Comparison of ENCODE assay signal across 15 cellular contexts in genomic region chr1:208145167-208145566, GRCh38.
DNase-seq lines count a peak whose midpoint lies in the region; ATAC-seq, FAIRE-seq and TF ChIP-seq lines count a peak whose summit lies in the region.
"Had no signal": no experiment of that assay in that cellular context is flagged by ENCODE, and none has a peak within 500 bp of the region (broad histone marks: within the 10 kb centered on the region; RNA-seq: fewer than 3 reads in every experiment).

No MANE protein-coding gene starts in this region.

- no peak for FAIRE-seq in HepG2 (lab: Jason Lieb, UNC)
- FAIRE-seq in K562 (lab: Jason Lieb, UNC): no peak
- FAIRE-seq: GM12892, H54 had no signal

- H3K4me2 ChIP-seq in HepG2 (ENCODE audit: low read depth, low read length): no peak overlapping the region
- H3K4me2 ChIP-seq in K562 (ENCODE audit: insufficient read depth, low read length): no peak overlapping the region
- no peak overlapping the region for H3K4me2 ChIP-seq in trophoblast cell (ENCODE audit: low read length)
- H3K4me2 ChIP-seq: BLaER1 treated with 17β-estradiol and CSF1 and Interleukin-3, amounts not matched to agents 10 nM and 100 nM had no signal

- H3K9ac ChIP-seq in HepG2 (ENCODE audit: insufficient read depth, low read depth, low read length): no peak overlapping the region
- H3K9ac ChIP-seq in K562 (ENCODE audit: insufficient read depth in 1 of 2, low read depth in 2 of 2, low read length in 2 of 2): peak overlapping the region in 1 of 2 experiments; percentile 27; a peak in 1 of 4 replicates
- H3K9ac ChIP-seq in trophoblast cell (ENCODE audit: low read length): no peak overlapping the region
- H3K9ac ChIP-seq: BLaER1 treated with 17β-estradiol and CSF1 and Interleukin-3, amounts not matched to agents 10 nM and 100 nM had no signal

- H3K14ac ChIP-seq in trophoblast cell (ENCODE audit: low read length): no peak overlapping the region

- no peak for DNase-seq in HepG2 (ENCODE audit: low spot score)
- no peak for DNase-seq in right lobe of liver
- DNase-seq in K562 (ENCODE audit: extremely low read depth in 1 of 4, low spot score in 3 of 4): no peak
- DNase-seq in trophoblast cell: no peak
- DNase-seq in GM19240 (ENCODE audit: insufficient read length, low spot score): no peak
- DNase-seq: ACHN; CD4-positive, CD25-positive, alpha-beta regulatory T cell; DND-41; GDM1 had no signal

- no peaks in the 10 kb centered on the region for H3K79me1 ChIP-seq in trophoblast cell (ENCODE audit: low read length)

- TF ChIP-seq CTCF in HepG2 (CRISPR knock-in tag; IDR thresholded peaks at IDR 0.05): no peak
- no peak for TF ChIP-seq CTCF in right lobe of liver (IDR thresholded peaks at IDR 0.05)
- no peak for TF ChIP-seq CTCF in K562 (IDR thresholded peaks at IDR 0.05 in 2 of 3, conservative IDR thresholded peaks at IDR 0.05 in 1 of 3; ENCODE audit: insufficient read depth in 2 of 3, low read depth in 1 of 3, low read length in 3 of 3)

- ATAC-seq in HepG2 (no peak), right lobe of liver (no peak), K562 (peak; percentile 43; the same call in 2 of the 3 replicates), GM18858 (IDR thresholded peaks at IDR 0.05; ENCODE audit: unreplicated experiment) (no peak), GM18498 (IDR thresholded peaks at IDR 0.05; ENCODE audit: unreplicated experiment) (no peak)

- in situ Hi-C loops in HepG2 (cut with HindIII; ENCODE audit: extremely low pct_ligation_motif_present, low pct_unique_long_range_greater_than_20kb): no loop called here
- in situ Hi-C loops in K562 (cut with MboI): no loop called here

- H3K4me3 ChIP-seq in HepG2 (replicated peaks in 1 of 3; ENCODE audit: insufficient read depth in 1 of 3, low read depth in 2 of 3, low read length in 3 of 3): no peak overlapping the region
- no peak overlapping the region for H3K4me3 ChIP-seq in right lobe of liver
- no peak overlapping the region for H3K4me3 ChIP-seq in K562
- H3K4me3 ChIP-seq in trophoblast cell (ENCODE audit: low read depth, low read length): no peak overlapping the region
- H3K4me3 ChIP-seq: BLaER1 treated with 17β-estradiol and CSF1 and Interleukin-3, amounts not matched to agents 10 nM and 100 nM had no signal

- no TSS peak for BruUV-seq in HepG2 (replicated peaks; lab: Mats Ljungman, UMichigan)
- no TSS peak for BruUV-seq in K562 (replicated peaks; lab: Mats Ljungman, UMichigan)

- no peaks in the 10 kb centered on the region for H3K9me1 ChIP-seq in K562 (ENCODE audit: control insufficient read depth, insufficient read depth, low read length)

- H4K12ac ChIP-seq in trophoblast cell (ENCODE audit: low read depth, low read length): no peak overlapping the region

- H2BK5ac ChIP-seq in trophoblast cell (ENCODE audit: low read depth, low read length, poor library complexity): no peak overlapping the region

- H3K9me3 ChIP-seq in HepG2 (ENCODE audit: low read length) (no peaks in the 10 kb centered on the region), right lobe of liver (no peaks in the 10 kb centered on the region), K562 (replicated peaks; ENCODE audit: control insufficient read depth, insufficient read depth, low read depth, low read length) (no peaks in the 10 kb centered on the region), trophoblast cell (ENCODE audit: insufficient read depth, low read depth, low read length) (no peaks in the 10 kb centered on the region)
- H3K9me3 ChIP-seq: BLaER1 treated with 17β-estradiol and CSF1 and Interleukin-3, amounts not matched to agents 10 nM and 100 nM had no signal

- CTCF ChIA-PET in HepG2 (lab: Yijun Ruan, JAX; ENCODE audit: low intra/inter-chr PET ratio, low total read pairs) (no interaction called here), K562 (lab: Yijun Ruan, JAX; ENCODE audit: low intra/inter-chr PET ratio) (no interaction called here)

- TF ChIP-seq EP300 in HepG2 (IDR thresholded peaks at IDR 0.05; ENCODE audit: low read depth in 2 of 2, low read length in 2 of 2): no peak
- no peak for TF ChIP-seq EP300 in HepG2 (CRISPR knock-in tag; IDR thresholded peaks at IDR 0.05; ENCODE audit: borderline replicate concordance)
- no peak for TF ChIP-seq EP300 in K562 (IDR thresholded peaks at IDR 0.05; ENCODE audit: low read length)

- H2AK5ac ChIP-seq in trophoblast cell (ENCODE audit: low read length): no peak overlapping the region

- 91% methylated on average over 2 of the region's 3 CpGs for WGBS in HepG2 (ENCODE audit: low lambda C conversion rate)
- WGBS in right lobe of liver (ENCODE audit: insufficient coverage, low coverage, low lambda C conversion rate, missing lambda C conversion rate): 90% methylated on average over 2 of the region's 3 CpGs
- WGBS in K562 (ENCODE audit: insufficient coverage, low coverage, missing lambda C conversion rate): 27% methylated on average over 3 of the region's 3 CpGs
- no CpG with 5 or more reads among the region's 3 CpGs for WGBS in trophoblast cell (ENCODE audit: extremely low coverage, insufficient coverage, insufficient read length)

- no peak overlapping the region for H2AFZ ChIP-seq in HepG2 (ENCODE audit: low read length)
- H2AFZ ChIP-seq in K562 (ENCODE audit: low read depth, low read length): no peak overlapping the region
- no peak overlapping the region for H2AFZ ChIP-seq in trophoblast cell (ENCODE audit: insufficient read depth, low read length, poor library complexity)

- H2BK120ac ChIP-seq in trophoblast cell (ENCODE audit: insufficient read depth, low read length, poor library complexity): no peak overlapping the region

- POLR2A ChIA-PET in HepG2 (lab: Yijun Ruan, JAX) (no interaction called here), K562 (lab: Yijun Ruan, JAX) (interaction anchor here (1.0 to 2.1 kb wide), 3 partner anchors 10 to 107 kb away, joined by 3 to 5 read pairs (median 5); no protein-coding TSS in a partner anchor)

- H3K18ac ChIP-seq in trophoblast cell (ENCODE audit: low read length): peak overlapping the region; percentile 54

- H3K27ac ChIP-seq in HepG2 (ENCODE audit: extremely low read length, insufficient read depth, low read length): no peak overlapping the region
- no peak overlapping the region for H3K27ac ChIP-seq in right lobe of liver
- no peak overlapping the region for H3K27ac ChIP-seq in K562 (ENCODE audit: extremely low read depth, low read depth, low read length)
- H3K27ac ChIP-seq in trophoblast cell (ENCODE audit: low read depth, low read length): no peak overlapping the region
- H3K27ac ChIP-seq: BLaER1 treated with 17β-estradiol and CSF1 and Interleukin-3, amounts not matched to agents 10 nM and 100 nM; HL-60 had no signal

- H3K23ac ChIP-seq in trophoblast cell (ENCODE audit: low read length): no peak overlapping the region

- H2BK12ac ChIP-seq in trophoblast cell (ENCODE audit: low read length): no peak overlapping the region

- H3K27me3 ChIP-seq in HepG2 (ENCODE audit: control insufficient read depth in 1 of 2, insufficient read depth in 2 of 2, low read length in 2 of 2): no peaks in the 10 kb centered on the region
- no peaks in the 10 kb centered on the region for H3K27me3 ChIP-seq in right lobe of liver
- peaks cover 0 to 16% of the 10 kb centered on the region in 2 experiments; a peak in 2 of 5 replicates for H3K27me3 ChIP-seq in K562 (ENCODE audit: control insufficient read depth in 2 of 2, insufficient read depth in 2 of 2, low read length in 2 of 2)
- no peaks in the 10 kb centered on the region for H3K27me3 ChIP-seq in trophoblast cell (ENCODE audit: insufficient read depth, low read length)
- H3K27me3 ChIP-seq: BLaER1 treated with 17β-estradiol and CSF1 and Interleukin-3, amounts not matched to agents 10 nM and 100 nM had no signal

- H3K4me1 ChIP-seq in HepG2 (ENCODE audit: insufficient read depth, low read length) (peaks cover 13% of the 10 kb centered on the region), right lobe of liver (peaks cover 0 to 4% (median 0%) of the 10 kb centered on the region in 4 donors), K562 (replicated peaks in 1 of 2; ENCODE audit: control insufficient read depth in 2 of 2, insufficient read depth in 2 of 2, low read length in 2 of 2) (no peaks in the 10 kb centered on the region), trophoblast cell (ENCODE audit: control insufficient read depth in 1 of 2, insufficient read depth in 2 of 2, low read length in 2 of 2) (peaks cover 2 to 10% of the 10 kb centered on the region in 2 experiments)

- no peaks in the 10 kb centered on the region for H4K20me1 ChIP-seq in HepG2 (ENCODE audit: insufficient read depth, low read length)
- H4K20me1 ChIP-seq in K562 (replicated peaks; ENCODE audit: control insufficient read depth, insufficient read depth, low read length): peaks cover 4% of the 10 kb centered on the region; the same call in 1 of the 2 replicates
- H4K20me1 ChIP-seq: BLaER1 treated with 17β-estradiol and CSF1 and Interleukin-3, amounts not matched to agents 10 nM and 100 nM had no signal

- intact Hi-C loops in HepG2 (cut with micrococcal nuclease; ENCODE audit: unreplicated experiment): no loop called here
- intact Hi-C loops in right lobe of liver (cut with DNase I): no loop called here
- intact Hi-C loops in K562 (cut with micrococcal nuclease): no loop called here

- TF ChIP-seq RAD21 in HepG2 (CRISPR knock-in tag; IDR thresholded peaks at IDR 0.05): no peak
- TF ChIP-seq RAD21 in K562 (CRISPR knock-in tag; conservative IDR thresholded peaks at IDR 0.05 in 1 of 2, IDR thresholded peaks at IDR 0.05 in 1 of 2): no peak

- TF ChIP-seq POLR2A in HepG2 (IDR thresholded peaks at IDR 0.05; ENCODE audit: insufficient read depth in 1 of 2, low read depth in 2 of 2, low read length in 2 of 2) (no peak), right lobe of liver (IDR thresholded peaks at IDR 0.05) (no peak), K562 (conservative IDR thresholded peaks at IDR 0.05) (no peak)

- no peak overlapping the region for H3K4ac ChIP-seq in trophoblast cell (ENCODE audit: low read depth, low read length)

- H4K8ac ChIP-seq in trophoblast cell (ENCODE audit: low read depth, low read length): no peak overlapping the region

- H3K79me2 ChIP-seq in HepG2 (ENCODE audit: insufficient read depth, low read length) (no peaks in the 10 kb centered on the region), K562 (ENCODE audit: control insufficient read depth, insufficient read depth, low read length) (no peaks in the 10 kb centered on the region), trophoblast cell (ENCODE audit: control insufficient read depth, insufficient read depth, low read length, poor library complexity) (no peaks in the 10 kb centered on the region)

- H4K91ac ChIP-seq in trophoblast cell (ENCODE audit: low read depth, low read length): no peak overlapping the region

- H3K36me3 ChIP-seq in HepG2 (replicated peaks in 1 of 2; ENCODE audit: control insufficient read depth in 1 of 2, insufficient read depth in 2 of 2, low read length in 2 of 2) (peaks cover 0 to 1% of the 10 kb centered on the region in 2 experiments; a peak in 1 of 5 replicates), right lobe of liver (no peaks in the 10 kb centered on the region), K562 (ENCODE audit: control insufficient read depth, insufficient read depth, low read length) (no peaks in the 10 kb centered on the region), trophoblast cell (ENCODE audit: control insufficient read depth in 1 of 2, insufficient read depth in 2 of 2, low read length in 2 of 2) (peaks cover 13 to 17% of the 10 kb centered on the region in 2 experiments)
- H3K36me3 ChIP-seq: BLaER1 treated with 17β-estradiol and CSF1 and Interleukin-3, amounts not matched to agents 10 nM and 100 nM had no signal

Comparison
In these comparisons a context has a peak if more than half of its experiments do, and no peak if none do; other contexts are left out.
1. Of the 241 proteins assayed by ChIP-seq in both HepG2 and K562: peak only in HepG2: none; only in K562: ZBTB7A; in both: none; in neither: 240.